ENCODE assay signal across 24 cellular contexts in the genomic region with DNA sequence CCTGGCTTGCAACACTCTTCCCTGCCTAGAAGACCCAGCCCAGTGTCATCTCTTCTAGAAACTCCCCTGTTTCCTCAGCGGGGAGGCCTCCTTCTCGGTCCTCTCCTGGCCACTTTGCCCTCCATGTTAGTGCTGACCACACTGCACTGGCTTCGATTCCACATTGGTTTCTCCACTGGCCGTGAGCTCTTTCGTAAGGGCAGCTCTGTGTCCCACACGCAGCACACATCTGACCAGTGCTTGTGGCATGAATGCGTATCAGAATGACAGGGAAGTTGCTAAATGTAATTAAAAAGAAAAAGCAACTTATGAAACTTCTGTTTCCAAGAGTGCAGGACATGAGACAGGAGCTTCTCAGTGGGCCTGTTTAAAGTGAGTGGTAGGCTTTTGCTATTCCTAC. TPM values are rescaled to one million over a fixed set of nuclear protein-coding genes. Genes with fewer than 3 reads are reported as not detected.
DNase-seq lines count a peak whose midpoint lies in the region; ATAC-seq lines count a peak whose summit lies in the region.
"Had no signal": no experiment of that assay in that cellular context is flagged by ENCODE, and none has a peak within 500 bp of the region (broad histone marks: within the 10 kb centered on the region; RNA-seq: fewer than 3 reads in every experiment).

No MANE protein-coding gene starts in this region.

- no peaks in the 10 kb centered on the region for H3K9me3 Mint-ChIP-seq in activated CD8-positive, alpha-beta memory T cell treated with anti-CD3 and anti-CD28 coated beads, Interleukin-2, amount 10 ng/mL, durations not matched to agents 7 days and 5 days (ENCODE audit: low read depth)
- peaks cover 7% of the 10 kb centered on the region for H3K9me3 Mint-ChIP-seq in dendritic cell treated with granulocyte-macrophage colony-stimulating factor and Interleukin-4, amounts not matched to agents 40 ng/mL and 50 ng/mL, for 4 days
- H3K9me3 Mint-ChIP-seq: stimulated activated effector memory CD8-positive, alpha-beta T cell treated with anti-CD3 and anti-CD28 coated beads, Interleukin-12 subunit alpha, Interleukin-12 subunit beta, amount 100 ng/mL, for 72 hours had no signal

- H3K36me3 ChIP-seq in muscle layer of duodenum (ENCODE audit: control insufficient read depth in 1 of 2, insufficient read depth in 2 of 2, low read length in 2 of 2): no peaks in the 10 kb centered on the region
- H3K36me3 ChIP-seq: colonic mucosa, thoracic aorta had no signal

- peak; percentile 35 for DNase-seq in activated CD8-positive, alpha-beta memory T cell treated with anti-CD3 and anti-CD28 coated beads, Interleukin-2, amount 10 ng/mL, durations not matched to agents 7 days and 5 days
- DNase-seq in activated CD8-positive, alpha-beta memory T cell treated with anti-CD3 and anti-CD28 coated beads for 24 hours: no peak
- DNase-seq in NCI-H187 (lab: John Stamatoyannopoulos, UW) (no peak), posterior vena cava (ENCODE audit: low spot score) (no peak)
- DNase-seq: activated CD4-positive, CD25-positive, alpha-beta regulatory T cell treated with anti-CD3 and anti-CD28 coated beads, Interleukin-2, amount 50 U/mL, for 72 hours; activated naive CD4-positive, alpha-beta T cell treated with Interleukin-2 at 50 U/mL for 16 hours; activated T-cell treated with anti-CD3 and anti-CD28 coated beads, Interleukin-2, amount 50 U/mL, for 48 hours; Caco-2; colonic mucosa; midbrain; NCI-H1048; NCI-H187 treated with DMSO at 0.1 percent for 48 hours; NCI-H2227 treated with DMSO at 0.1 percent for 48 hours; PC-3; Right ventricle myocardium superior; stimulated activated CD4-positive, alpha-beta T cell treated with anti-CD3 and anti-CD28 coated beads, Interleukin-1b, Interleukin-23, amount 100 ng/mL, for 48 hours had no signal

- H3K27me3 ChIP-seq in muscle layer of duodenum (ENCODE audit: low read depth, low read length): no peaks in the 10 kb centered on the region
- H3K27me3 ChIP-seq: colonic mucosa had no signal

- H3K4me3 ChIP-seq in muscle layer of duodenum (ENCODE audit: low read depth in 1 of 2, low read length in 2 of 2): no peak overlapping the region
- H3K4me3 ChIP-seq: colonic mucosa, thoracic aorta had no signal

- no peak overlapping the region for H3K27ac Mint-ChIP-seq in activated CD8-positive, alpha-beta memory T cell treated with anti-CD3 and anti-CD28 coated beads, Interleukin-2, amount 10 ng/mL, durations not matched to agents 7 days and 5 days
- H3K27ac Mint-ChIP-seq in dendritic cell treated with granulocyte-macrophage colony-stimulating factor and Interleukin-4, amounts not matched to agents 40 ng/mL and 50 ng/mL, for 4 days: peak overlapping the region; percentile 99
- H3K27ac Mint-ChIP-seq: progenitor cell of endocrine pancreas; stimulated activated effector memory CD8-positive, alpha-beta T cell treated with anti-CD3 and anti-CD28 coated beads, Interleukin-12 subunit alpha, Interleukin-12 subunit beta, amount 100 ng/mL, for 72 hours had no signal

- no peaks in the 10 kb centered on the region for H3K9me3 ChIP-seq in muscle layer of duodenum (ENCODE audit: control insufficient read depth in 1 of 2, low read length in 2 of 2)
- H3K9me3 ChIP-seq: Caco-2, colonic mucosa, thoracic aorta had no signal

- peak overlapping the region; percentile 18 for H3K27ac ChIP-seq in muscle layer of duodenum (ENCODE audit: low read length)
- H3K27ac ChIP-seq: colonic mucosa, thoracic aorta had no signal

- peaks cover 7% of the 10 kb centered on the region for H3K27me3 Mint-ChIP-seq in activated CD8-positive, alpha-beta memory T cell treated with anti-CD3 and anti-CD28 coated beads, Interleukin-2, amount 10 ng/mL, durations not matched to agents 7 days and 5 days
- H3K27me3 Mint-ChIP-seq in dendritic cell treated with granulocyte-macrophage colony-stimulating factor and Interleukin-4, amounts not matched to agents 40 ng/mL and 50 ng/mL, for 4 days: no peaks in the 10 kb centered on the region

- no peak for ATAC-seq in activated CD8-positive, alpha-beta memory T cell treated with anti-CD3 and anti-CD28 coated beads, Interleukin-2, amount 10 ng/mL, durations not matched to agents 7 days and 5 days
- no peak for ATAC-seq in GM18907 (IDR thresholded peaks at IDR 0.05; ENCODE audit: unreplicated experiment)
- ATAC-seq in HG03045 (IDR thresholded peaks at IDR 0.05; ENCODE audit: unreplicated experiment): no peak
- ATAC-seq: PC-3; stimulated activated effector memory CD8-positive, alpha-beta T cell treated with anti-CD3 and anti-CD28 coated beads, Interleukin-12 subunit alpha, Interleukin-12 subunit beta, amount 100 ng/mL, for 72 hours had no signal

- no peaks in the 10 kb centered on the region for H3K36me3 Mint-ChIP-seq in activated CD8-positive, alpha-beta memory T cell treated with anti-CD3 and anti-CD28 coated beads, Interleukin-2, amount 10 ng/mL, durations not matched to agents 7 days and 5 days
- H3K36me3 Mint-ChIP-seq in dendritic cell treated with granulocyte-macrophage colony-stimulating factor and Interleukin-4, amounts not matched to agents 40 ng/mL and 50 ng/mL, for 4 days (ENCODE audit: low read depth): peaks cover 9% of the 10 kb centered on the region
- H3K36me3 Mint-ChIP-seq: stimulated activated effector memory CD8-positive, alpha-beta T cell treated with anti-CD3 and anti-CD28 coated beads, Interleukin-12 subunit alpha, Interleukin-12 subunit beta, amount 100 ng/mL, for 72 hours had no signal

- intact Hi-C loops in dendritic cell treated with granulocyte-macrophage colony-stimulating factor and Interleukin-4, amounts not matched to agents 40 ng/mL and 50 ng/mL, for 4 days (cut with micrococcal nuclease): no loop called here
- intact Hi-C loops in posterior vena cava (cut with DNase I): no loop called here

- CTCF ChIA-PET in activated CD8-positive, alpha-beta memory T cell treated with anti-CD3 and anti-CD28 coated beads, Interleukin-2, amount 10 ng/mL, durations not matched to agents 7 days and 5 days (lab: Charles Lee): interaction anchor here (1.2 to 3.9 kb wide), 3 partner anchors 11 to 15 kb away, joined by 4 to 25 read pairs (median 4); no protein-coding TSS in a partner anchor

- H3K4me3 Mint-ChIP-seq in activated CD8-positive, alpha-beta memory T cell treated with anti-CD3 and anti-CD28 coated beads, Interleukin-2, amount 10 ng/mL, durations not matched to agents 7 days and 5 days: no peak overlapping the region
- peak overlapping the region; percentile 62 for H3K4me3 Mint-ChIP-seq in dendritic cell treated with granulocyte-macrophage colony-stimulating factor and Interleukin-4, amounts not matched to agents 40 ng/mL and 50 ng/mL, for 4 days
- H3K4me3 Mint-ChIP-seq: stimulated activated effector memory CD8-positive, alpha-beta T cell treated with anti-CD3 and anti-CD28 coated beads, Interleukin-12 subunit alpha, Interleukin-12 subunit beta, amount 100 ng/mL, for 72 hours had no signal

- peaks cover 3% of the 10 kb centered on the region for H3K4me1 Mint-ChIP-seq in activated CD8-positive, alpha-beta memory T cell treated with anti-CD3 and anti-CD28 coated beads, Interleukin-2, amount 10 ng/mL, durations not matched to agents 7 days and 5 days
- H3K4me1 Mint-ChIP-seq in dendritic cell treated with granulocyte-macrophage colony-stimulating factor and Interleukin-4, amounts not matched to agents 40 ng/mL and 50 ng/mL, for 4 days (ENCODE audit: low read depth): peaks cover 86% of the 10 kb centered on the region
- H3K4me1 Mint-ChIP-seq: stimulated activated effector memory CD8-positive, alpha-beta T cell treated with anti-CD3 and anti-CD28 coated beads, Interleukin-12 subunit alpha, Interleukin-12 subunit beta, amount 100 ng/mL, for 72 hours had no signal

- no peaks in the 10 kb centered on the region for H3K4me1 ChIP-seq in muscle layer of duodenum (ENCODE audit: control insufficient read depth in 1 of 2, insufficient read depth in 2 of 2, low read length in 2 of 2)
- H3K4me1 ChIP-seq: Caco-2, colonic mucosa had no signal

RNA-seq across cellular contexts. Expression of gene FNDC1, which starts 49.4 kb away (rescaled TPM):
- total RNA-seq in activated CD8-positive, alpha-beta memory T cell treated with anti-CD3 and anti-CD28 coated beads, Interleukin-2, amount 10 ng/mL, durations not matched to agents 7 days and 5 days: not detected
- 1 to 10 TPM; 2.8 to 5.1 TPM for total RNA-seq in posterior vena cava
- total RNA-seq: A172, Caco-2, PC-3 had no signal
